8 cellular contexts compared by ENCODE assay signal in genomic region chr1:27891196-27891889, GRCh38. TPM values are rescaled to one million over a fixed set of nuclear protein-coding genes. Genes with fewer than 3 reads are reported as not detected.
DNase-seq lines count a peak whose midpoint lies in the region; ATAC-seq and TF ChIP-seq lines count a peak whose summit lies in the region.

No MANE protein-coding gene starts in this region.

- no peaks in the 10 kb centered on the region for H3K9me3 Mint-ChIP-seq in activated CD8-positive, alpha-beta memory T cell treated with anti-CD3 and anti-CD28 coated beads, Interleukin-2, amount 10 ng/mL, durations not matched to agents 7 days and 5 days (ENCODE audit: low read depth)

- TF ChIP-seq EP300 in suprapubic skin (IDR thresholded peaks at IDR 0.05) = no peak

- H3K27me3 ChIP-seq in effector memory CD4-positive, alpha-beta T cell (replicated peaks; ENCODE audit: control insufficient read depth, insufficient read depth, low read length, poor library complexity, severe bottlenecking) = no peaks in the 10 kb centered on the region
- no peaks in the 10 kb centered on the region for H3K27me3 ChIP-seq in suprapubic skin

- H3K4me3 Mint-ChIP-seq in activated CD8-positive, alpha-beta memory T cell treated with anti-CD3 and anti-CD28 coated beads, Interleukin-2, amount 10 ng/mL, durations not matched to agents 7 days and 5 days = peak overlapping the region; percentile 10

- peaks cover 15% of the 10 kb centered on the region for H3K4me1 ChIP-seq in effector memory CD4-positive, alpha-beta T cell (ENCODE audit: control insufficient read depth, insufficient read depth, low read length, poor library complexity, severe bottlenecking)
- peaks cover 4% of the 10 kb centered on the region for H3K4me1 ChIP-seq in suprapubic skin

- peak overlapping the region; percentile 85 for H3K27ac Mint-ChIP-seq in activated CD8-positive, alpha-beta memory T cell treated with anti-CD3 and anti-CD28 coated beads, Interleukin-2, amount 10 ng/mL, durations not matched to agents 7 days and 5 days

- peaks cover 57% of the 10 kb centered on the region for H3K4me1 Mint-ChIP-seq in activated CD8-positive, alpha-beta memory T cell treated with anti-CD3 and anti-CD28 coated beads, Interleukin-2, amount 10 ng/mL, durations not matched to agents 7 days and 5 days

- H3K36me3 Mint-ChIP-seq in activated CD8-positive, alpha-beta memory T cell treated with anti-CD3 and anti-CD28 coated beads, Interleukin-2, amount 10 ng/mL, durations not matched to agents 7 days and 5 days = peaks cover 65% of the 10 kb centered on the region

- WGBS in suprapubic skin = 77% methylated on average over 7 of the region's 7 CpGs

- no peaks in the 10 kb centered on the region for H3K27me3 Mint-ChIP-seq in activated CD8-positive, alpha-beta memory T cell treated with anti-CD3 and anti-CD28 coated beads, Interleukin-2, amount 10 ng/mL, durations not matched to agents 7 days and 5 days

- peaks cover 39% of the 10 kb centered on the region for H3K36me3 ChIP-seq in effector memory CD4-positive, alpha-beta T cell (ENCODE audit: control insufficient read depth, insufficient read depth, low read length)
- H3K36me3 ChIP-seq in suprapubic skin = peaks cover 70% of the 10 kb centered on the region

- H3K4me3 ChIP-seq in effector memory CD4-positive, alpha-beta T cell (ENCODE audit: insufficient read depth, low read depth, low read length, poor library complexity, severe bottlenecking) = no peak overlapping the region
- H3K4me3 ChIP-seq in suprapubic skin = no peak overlapping the region

- CTCF ChIA-PET in activated CD8-positive, alpha-beta memory T cell treated with anti-CD3 and anti-CD28 coated beads, Interleukin-2, amount 10 ng/mL, durations not matched to agents 7 days and 5 days (lab: Charles Lee) = interaction anchor here (1.2 to 1.8 kb wide), 4 partner anchors 18 to 33 kb away, joined by 4 to 10 read pairs (median 6); no protein-coding TSS in a partner anchor

- TF ChIP-seq CTCF in suprapubic skin (IDR thresholded peaks at IDR 0.05) = no peak

- ATAC-seq in activated CD8-positive, alpha-beta memory T cell treated with anti-CD3 and anti-CD28 coated beads, Interleukin-2, amount 10 ng/mL, durations not matched to agents 7 days and 5 days = peak; percentile 31

- no peak for TF ChIP-seq POLR2A in suprapubic skin (IDR thresholded peaks at IDR 0.05)

- no peaks in the 10 kb centered on the region for H3K9me3 ChIP-seq in effector memory CD4-positive, alpha-beta T cell (ENCODE audit: control insufficient read depth, low read length)
- H3K9me3 ChIP-seq in suprapubic skin = no peaks in the 10 kb centered on the region

- peak overlapping the region; percentile 48 for H3K27ac ChIP-seq in effector memory CD4-positive, alpha-beta T cell (ENCODE audit: insufficient read depth, low read length, poor library complexity, severe bottlenecking)
- peak overlapping the region; percentile 31 for H3K27ac ChIP-seq in suprapubic skin

- DNase-seq in activated CD8-positive, alpha-beta memory T cell treated with anti-CD3 and anti-CD28 coated beads, Interleukin-2, amount 10 ng/mL, durations not matched to agents 7 days and 5 days = peak; percentile 69
- no peak for DNase-seq in activated CD8-positive, alpha-beta memory T cell treated with anti-CD3 and anti-CD28 coated beads for 24 hours
- DNase-seq in NOMO-1 (lab: John Stamatoyannopoulos, UW; ENCODE audit: unreplicated experiment in 2 of 2) (peak; percentile 54 to 79), suprapubic skin (ENCODE audit: low spot score in 2 of 2) (no peak), NCI-H1417 (lab: John Stamatoyannopoulos, UW) (no peak), HK-2 (ENCODE audit: unreplicated experiment) (no peak)
- DNase-seq in effector memory CD4-positive, alpha-beta T cell = no peak
- DNase-seq in activated CD8-positive, alpha-beta memory T cell treated with anti-CD3 and anti-CD28 coated beads, Interleukin-2, amount 50 U/mL, for 48 hours = no peak

RNA-seq across cellular contexts. Expression of gene THEMIS2, which starts 19.0 kb away (rescaled TPM):
- total RNA-seq in activated CD8-positive, alpha-beta memory T cell treated with anti-CD3 and anti-CD28 coated beads, Interleukin-2, amount 10 ng/mL, durations not matched to agents 7 days and 5 days = 10 to 100 TPM; 23.4 to 30.7 TPM
- 10 to 100 TPM in 1 of 4 donors, 1 to 10 TPM in 3; 5.6 to 12.0 (median 7.9) TPM for total RNA-seq in suprapubic skin

RNA-seq across cellular contexts. Expression of gene RPA2, which starts 23.0 kb away (rescaled TPM):
- total RNA-seq in activated CD8-positive, alpha-beta memory T cell treated with anti-CD3 and anti-CD28 coated beads, Interleukin-2, amount 10 ng/mL, durations not matched to agents 7 days and 5 days = 10 to 100 TPM; 63.0 to 72.1 TPM
- total RNA-seq in suprapubic skin = 10 to 100 TPM; 18.9 to 42.1 (median 22.2) TPM

RNA-seq across cellular contexts. Expression of gene SMPDL3B, which starts 43.5 kb away (rescaled TPM):
- total RNA-seq in activated CD8-positive, alpha-beta memory T cell treated with anti-CD3 and anti-CD28 coated beads, Interleukin-2, amount 10 ng/mL, durations not matched to agents 7 days and 5 days = 1 to 10 TPM in 1 of 2 experiments, under 1 TPM in 1; 0.40 to 1.4 TPM
- total RNA-seq in suprapubic skin = 1 to 10 TPM in 3 of 4 donors, under 1 TPM in 1; 0.48 to 3.2 (median 1.7) TPM

Comparison
In these comparisons a context has a peak if more than half of its experiments do, and no peak if none do; other contexts are left out.
1. DNase-seq: peak in activated CD8-positive, alpha-beta memory T cell treated with anti-CD3 and anti-CD28 coated beads, Interleukin-2, amount 10 ng/mL, durations not matched to agents 7 days and 5 days (single experiment) and NOMO-1 (2 of 2); none in activated CD8-positive, alpha-beta memory T cell treated with anti-CD3 and anti-CD28 coated beads for 24 hours (single experiment), effector memory CD4-positive, alpha-beta T cell (0 of 3), suprapubic skin (0 of 2), NCI-H1417 (0 of 3), HK-2 (single experiment) and activated CD8-positive, alpha-beta memory T cell treated with anti-CD3 and anti-CD28 coated beads, Interleukin-2, amount 50 U/mL, for 48 hours (single experiment).